15 cellular contexts compared by ENCODE assay signal in the genomic region with DNA sequence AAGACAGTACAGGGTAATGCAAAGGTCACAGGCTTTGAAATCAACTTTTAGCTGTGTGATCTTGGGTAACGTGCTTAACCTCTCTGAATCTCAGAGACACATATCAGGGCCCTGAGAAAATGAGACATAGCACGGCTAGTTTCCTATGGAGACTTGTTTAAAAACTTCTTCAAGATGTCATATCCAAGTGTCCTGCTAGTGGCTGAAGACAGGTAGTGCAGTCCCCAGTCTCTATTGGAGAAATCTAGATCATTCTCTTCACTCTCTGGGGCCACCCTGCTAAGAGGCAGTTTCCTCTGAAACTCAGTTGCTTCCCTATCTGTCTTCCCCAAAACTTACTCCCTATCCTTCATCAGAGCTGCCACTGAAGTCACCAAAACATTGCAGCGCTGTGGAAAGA. TPM values are rescaled to one million over a fixed set of nuclear protein-coding genes. Genes with fewer than 3 reads are reported as not detected.
DNase-seq lines count a peak whose midpoint lies in the region; FAIRE-seq and TF ChIP-seq lines count a peak whose summit lies in the region.
"Had no signal": no experiment of that assay in that cellular context is flagged by ENCODE, and none has a peak within 500 bp of the region (broad histone marks: within the 10 kb centered on the region; RNA-seq: fewer than 3 reads in every experiment).

No MANE protein-coding gene starts in this region.

- no peaks in the 10 kb centered on the region for H3K36me3 Mint-ChIP-seq in HFFc6 (ENCODE audit: low read depth)
- H3K36me3 Mint-ChIP-seq: brain had no signal

- H3K27me3 ChIP-seq in kidney epithelial cell (ENCODE audit: control insufficient read depth, insufficient read depth, low read length): no peaks in the 10 kb centered on the region
- H3K27me3 ChIP-seq: heart right ventricle, tibial nerve had no signal

- no peak for TF ChIP-seq POLR2A in GM12892 (IDR thresholded peaks at IDR 0.05; ENCODE audit: low read depth, low read length)

- DNase-seq in ELR (ENCODE audit: low read depth) (peak; percentile 44), HFFc6 (no peak), SK-MEL-5 (ENCODE audit: low read depth, low spot score) (peak; percentile 30), kidney epithelial cell (ENCODE audit: low read depth) (no peak), RWPE1 (ENCODE audit: low spot score) (no peak), GM12892 (ENCODE audit: insufficient read length) (no peak), NCI-H1436 treated with DMSO at 0.1 percent for 48 hours (lab: John Stamatoyannopoulos, UW) (no peak), DMS 273 treated with DMSO at 0.1 percent for 48 hours (lab: John Stamatoyannopoulos, UW) (no peak)
- DNase-seq: activated CD4-positive, alpha-beta memory T cell treated with anti-CD3 and anti-CD28 coated beads, Interleukin-2, amount 10 ng/mL, durations not matched to agents 7 days and 5 days; heart right ventricle; naive thymus-derived CD8-positive, alpha-beta T cell; stimulated activated CD4-positive, alpha-beta T cell treated with anti-CD3 and anti-CD28 coated beads, Interleukin-4, amount 100 ng/mL, for 1 hour had no signal

- CTCF ChIA-PET in RWPE1 (lab: Yijun Ruan, JAX): interaction anchor here (0.6 to 1.4 kb wide), 9 partner anchors 13 to 199 kb away, joined by 3 to 6 read pairs (median 3); no protein-coding TSS in a partner anchor

- POLR2A ChIA-PET in RWPE1 (lab: Yijun Ruan, JAX; ENCODE audit: low non-redundant PET): no interaction called here

- H3K27me3 Mint-ChIP-seq in HFFc6 (ENCODE audit: insufficient read depth): peaks cover 32% of the 10 kb centered on the region

- H3K9me3 Mint-ChIP-seq in HFFc6: no peaks in the 10 kb centered on the region; the same call in none of the 2 replicates
- H3K9me3 Mint-ChIP-seq: activated CD4-positive, alpha-beta memory T cell treated with anti-CD3 and anti-CD28 coated beads, Interleukin-2, amount 10 ng/mL, durations not matched to agents 7 days and 5 days had no signal

- H3K4me1 Mint-ChIP-seq in HFFc6 (ENCODE audit: low read depth): peaks cover 18% of the 10 kb centered on the region
- H3K4me1 Mint-ChIP-seq: activated CD4-positive, alpha-beta memory T cell treated with anti-CD3 and anti-CD28 coated beads, Interleukin-2, amount 10 ng/mL, durations not matched to agents 7 days and 5 days; naive thymus-derived CD8-positive, alpha-beta T cell had no signal

- no peaks in the 10 kb centered on the region for H3K36me3 ChIP-seq in kidney epithelial cell (ENCODE audit: control insufficient read depth, insufficient read depth, low read length)
- H3K36me3 ChIP-seq: heart right ventricle, tibial nerve had no signal

- TF ChIP-seq CTCF in HFFc6 (IDR thresholded peaks at IDR 0.05): peak; percentile 71
- peak; percentile 38 for TF ChIP-seq CTCF in kidney epithelial cell (IDR thresholded peaks at IDR 0.05; ENCODE audit: insufficient read depth, low read length, poor library complexity, severe bottlenecking)
- no peak; the same call in 1 of the 2 replicates for TF ChIP-seq CTCF in RWPE1 (conservative IDR thresholded peaks at IDR 0.05; ENCODE audit: low read depth)

- H3K4me3 Mint-ChIP-seq in HFFc6: no peak overlapping the region
- H3K4me3 Mint-ChIP-seq: activated CD4-positive, alpha-beta memory T cell treated with anti-CD3 and anti-CD28 coated beads, Interleukin-2, amount 10 ng/mL, durations not matched to agents 7 days and 5 days; brain; naive thymus-derived CD8-positive, alpha-beta T cell had no signal

- in situ Hi-C loops in SK-MEL-5 (cut with HindIII; ENCODE audit: low pct_unique_long_range_greater_than_20kb, low sequenced_read_pairs): no loop called here

- no peak overlapping the region for H3K4me3 ChIP-seq in kidney epithelial cell (ENCODE audit: low read depth, low read length)
- H3K4me3 ChIP-seq: heart right ventricle, tibial nerve had no signal

- H3K27ac Mint-ChIP-seq in HFFc6: no peak overlapping the region
- H3K27ac Mint-ChIP-seq: activated CD4-positive, alpha-beta memory T cell treated with anti-CD3 and anti-CD28 coated beads, Interleukin-2, amount 10 ng/mL, durations not matched to agents 7 days and 5 days; brain; naive thymus-derived CD8-positive, alpha-beta T cell had no signal

- no peak overlapping the region for H3K27ac ChIP-seq in RWPE1
- H3K27ac ChIP-seq: heart right ventricle, tibial nerve had no signal

- no peak for FAIRE-seq in GM12892 (lab: Jason Lieb, UNC)

RNA-seq across cellular contexts. Expression of a gene that starts 30.3 kb away (rescaled TPM):
- total RNA-seq in HFFc6 (2021; fragmentation: NEBNext Ultra II Directional; extraction: Animal tissue kit (Norgen Biotek cat#: 25700)): not detected
- not detected in 2 replicates for total RNA-seq in SK-MEL-5 (2014; rRNA removed; shearing (Covaris generic))
- polyA plus RNA-seq in SK-MEL-5 (2015; cell fraction: cytosol; rRNA removed): not detected in 2 replicates
- polyA plus RNA-seq in SK-MEL-5 (2015; cell fraction: nucleus; rRNA removed): not detected in 2 replicates
- not detected in 2 replicates for total RNA-seq in kidney epithelial cell
- polyA plus RNA-seq in GM12892 (2012; ENCODE audit: missing spikeins): not detected
- total RNA-seq: activated CD4-positive, alpha-beta memory T cell treated with anti-CD3 and anti-CD28 coated beads, Interleukin-2, amount 10 ng/mL, durations not matched to agents 7 days and 5 days; H4; naive thymus-derived CD8-positive, alpha-beta T cell; tibial nerve had no signal
- polyA plus RNA-seq: naive thymus-derived CD8-positive, alpha-beta T cell had no signal

RNA-seq across cellular contexts. Expression of a gene that starts 33.3 kb away (rescaled TPM):
- 1 to 10 TPM in 2 of 6 experiments, under 1 TPM in 4; 0.43 to 1.7 (median 0.66) TPM for total RNA-seq in HFFc6 (2021; fragmentation: NEBNext Ultra II Directional; extraction: Animal tissue kit (Norgen Biotek cat#: 25700))
- total RNA-seq in SK-MEL-5 (2014; rRNA removed; shearing (Covaris generic)): 0.51 and 0.77 TPM in 2 replicates
- polyA plus RNA-seq in SK-MEL-5 (2015; cell fraction: cytosol; rRNA removed): 0.58 and 1.2 TPM in 2 replicates
- polyA plus RNA-seq in SK-MEL-5 (2015; cell fraction: nucleus; rRNA removed): 1.3 and 3.2 TPM in 2 replicates
- total RNA-seq in kidney epithelial cell: 10.3 and 21.7 TPM in 2 replicates
- not detected for polyA plus RNA-seq in GM12892 (2012; ENCODE audit: missing spikeins)
- total RNA-seq: naive thymus-derived CD8-positive, alpha-beta T cell had no signal
- polyA plus RNA-seq: naive thymus-derived CD8-positive, alpha-beta T cell had no signal

Comparison
In these comparisons a context has a peak if more than half of its experiments do, and no peak if none do; other contexts are left out.
1. DNase-seq: peak in ELR (single experiment) and SK-MEL-5 (single experiment); none in HFFc6 (single experiment), kidney epithelial cell (single experiment), RWPE1 (single experiment), GM12892 (single experiment), NCI-H1436 treated with DMSO at 0.1 percent for 48 hours (single experiment) and DMS 273 treated with DMSO at 0.1 percent for 48 hours (single experiment).